8 cellular contexts compared by ENCODE assay signal in the genomic region with DNA sequence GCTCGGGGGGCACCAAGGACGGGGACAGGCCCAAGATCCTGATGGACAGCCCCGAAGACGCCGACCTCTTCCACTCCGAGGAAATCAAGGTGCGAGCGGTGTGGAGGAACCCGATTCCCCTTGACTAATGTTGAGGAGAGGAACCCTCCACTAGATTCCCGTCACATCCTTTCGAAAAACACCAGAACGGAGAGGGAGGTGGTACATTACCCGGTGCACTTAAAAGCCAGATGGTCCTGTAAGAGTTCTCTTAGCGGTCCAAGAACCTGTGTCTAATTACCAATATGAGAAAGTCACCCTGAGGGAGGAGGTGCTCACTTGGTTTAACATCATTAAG. TPM values are rescaled to one million over a fixed set of nuclear protein-coding genes. Genes with fewer than 3 reads are reported as not detected.
DNase-seq lines count a peak whose midpoint lies in the region; ATAC-seq and TF ChIP-seq lines count a peak whose summit lies in the region.

No MANE protein-coding gene starts in this region.

- H3K9me3 ChIP-seq in OCI-LY1 (ENCODE audit: low read length), result no peaks in the 10 kb centered on the region

- no peaks in the 10 kb centered on the region for H3K9me3 Mint-ChIP-seq in osteocyte (ENCODE audit: unreplicated experiment)

- peak; percentile 65 for DNase-seq in DMS53 (lab: John Stamatoyannopoulos, UW)
- no peak for DNase-seq in DMS53 treated with DMSO at 0.1 percent for 48 hours (lab: John Stamatoyannopoulos, UW; ENCODE audit: unreplicated experiment)
- DNase-seq in epithelial cell of esophagus (ENCODE audit: low read depth), result peak; percentile 39
- no peak for DNase-seq in osteocyte (ENCODE audit: extremely low spot score, unreplicated experiment)
- DNase-seq in globus pallidus (ENCODE audit: low spot score), result no peak

- peaks cover 27% of the 10 kb centered on the region for H3K4me1 Mint-ChIP-seq in osteocyte (ENCODE audit: unreplicated experiment)

- peak overlapping the region; percentile 89 for H3K27ac ChIP-seq in OCI-LY1 (ENCODE audit: low read depth, low read length, poor library complexity, severe bottlenecking)

- peaks cover 11% of the 10 kb centered on the region; the same call in 1 of the 2 replicates for H3K79me2 ChIP-seq in OCI-LY1 (ENCODE audit: insufficient read depth, low read length)

- peak overlapping the region; percentile 97 for H3K4me3 ChIP-seq in OCI-LY1 (ENCODE audit: low read depth, low read length, poor library complexity, severe bottlenecking)
- peak overlapping the region; percentile 96 for H3K4me3 ChIP-seq in epithelial cell of esophagus (ENCODE audit: low read length)

- no peak overlapping the region for H2AFZ ChIP-seq in OCI-LY1 (ENCODE audit: low read length)

- H3K9ac ChIP-seq in OCI-LY1 (ENCODE audit: low read length), result peak overlapping the region; percentile 99

- TF ChIP-seq CTCF in OCI-LY1 (IDR thresholded peaks at IDR 0.05; ENCODE audit: low read length), result no peak
- no peak for TF ChIP-seq CTCF in epithelial cell of esophagus (IDR thresholded peaks at IDR 0.05; ENCODE audit: insufficient read depth, low read depth, low read length, missing control alignments)
- no peak for TF ChIP-seq CTCF in osteocyte (IDR thresholded peaks at IDR 0.05)

- no peaks in the 10 kb centered on the region for H4K20me1 ChIP-seq in OCI-LY1 (ENCODE audit: insufficient read depth, low read length)

- H3K27me3 Mint-ChIP-seq in osteocyte (ENCODE audit: unreplicated experiment), result peaks cover 4% of the 10 kb centered on the region

- H3K4me1 ChIP-seq in OCI-LY1 (ENCODE audit: insufficient read depth, low read length, severe bottlenecking), result peaks cover 34% of the 10 kb centered on the region

- H3F3A ChIP-seq in OCI-LY1 (ENCODE audit: insufficient read depth, low read length), result no peaks in the 10 kb centered on the region

- peaks cover 19% of the 10 kb centered on the region for H3K36me3 Mint-ChIP-seq in osteocyte (ENCODE audit: unreplicated experiment)

- ATAC-seq in HG03280 (IDR thresholded peaks at IDR 0.05; ENCODE audit: unreplicated experiment), result no peak
- ATAC-seq in HG03039 (IDR thresholded peaks at IDR 0.05; ENCODE audit: unreplicated experiment), result no peak

- H3K27me3 ChIP-seq in OCI-LY1 (ENCODE audit: insufficient read depth, low read length), result no peaks in the 10 kb centered on the region

- H3K36me3 ChIP-seq in OCI-LY1 (ENCODE audit: insufficient read depth, low read length), result peaks cover 39% of the 10 kb centered on the region

- H3K27ac Mint-ChIP-seq in osteocyte (ENCODE audit: unreplicated experiment), result peak overlapping the region; percentile 85

- no peaks in the 10 kb centered on the region for H3K9me2 ChIP-seq in OCI-LY1 (ENCODE audit: low read depth, low read length)

- H3K4me3 Mint-ChIP-seq in osteocyte (ENCODE audit: unreplicated experiment), result peak overlapping the region; percentile 88

- H3K4me2 ChIP-seq in OCI-LY1 (ENCODE audit: low read length), result peak overlapping the region; percentile 72

RNA-seq across cellular contexts. Expression of a gene that starts 0.3 kb away (rescaled TPM):
- total RNA-seq in osteocyte, result 24.7 and 25.3 TPM in 2 replicates

Comparison
In these comparisons a context has a peak if more than half of its experiments do, and no peak if none do; other contexts are left out.
1. DNase-seq: peak in DMS53 (single experiment) and epithelial cell of esophagus (single experiment); none in DMS53 treated with DMSO at 0.1 percent for 48 hours (single experiment), osteocyte (single experiment) and globus pallidus (single experiment).